Comparison of ENCODE assay signal across 26 cellular contexts in genomic region chr4:159307929-159308328, GRCh38.
DNase-seq lines count a peak whose midpoint lies in the region; ATAC-seq, FAIRE-seq and TF ChIP-seq lines count a peak whose summit lies in the region.
"Had no signal": no experiment of that assay in that cellular context is flagged by ENCODE, and none has a peak within 500 bp of the region (broad histone marks: within the 10 kb centered on the region; RNA-seq: fewer than 3 reads in every experiment).

No MANE protein-coding gene starts in this region.

- H3K4me1 Mint-ChIP-seq in neural progenitor cell: peaks cover 19% of the 10 kb centered on the region

- H3K79me2 ChIP-seq in neural progenitor cell (ENCODE audit: low read depth): peaks cover 3% of the 10 kb centered on the region

- peaks cover 33% of the 10 kb centered on the region for H3K4me1 ChIP-seq in neural progenitor cell
- H3K4me1 ChIP-seq: A549, SJCRH30 had no signal

- TF ChIP-seq CTCF in neural progenitor cell (IDR thresholded peaks at IDR 0.05): no peak

- no peaks in the 10 kb centered on the region for H3K27me3 ChIP-seq in neural progenitor cell
- H3K27me3 ChIP-seq: SJCRH30 had no signal

- H3K27ac Mint-ChIP-seq in neural progenitor cell: no peak overlapping the region
- H3K27ac Mint-ChIP-seq: CD8-positive, alpha-beta memory T cell had no signal

- no peaks in the 10 kb centered on the region for H3K27me3 Mint-ChIP-seq in neural progenitor cell (ENCODE audit: insufficient read depth, low read depth)
- H3K27me3 Mint-ChIP-seq: CD8-positive, alpha-beta memory T cell had no signal

- H3K9me3 Mint-ChIP-seq in neural progenitor cell: peaks cover 7% of the 10 kb centered on the region
- H3K9me3 Mint-ChIP-seq: H9 had no signal

- FAIRE-seq in GM19239 (lab: Jason Lieb, UNC) (peak; percentile 14), HTR-8/SVneo (lab: Jason Lieb, UNC) (peak; percentile 83), RCC 7860 (lab: Jason Lieb, UNC) (no peak)
- FAIRE-seq: A549, G401.6, GM18507, HepG2 had no signal

- no peaks in the 10 kb centered on the region for H3K9me3 ChIP-seq in neural progenitor cell (ENCODE audit: low read depth)
- H3K9me3 ChIP-seq: A549, SJCRH30 had no signal

- ATAC-seq in SK-N-SH treated with all-trans-retinoic acid at 6 μM for 48 hours (peak; percentile 33; the same call in 2 of the 3 replicates), GM21515 (IDR thresholded peaks at IDR 0.05; ENCODE audit: unreplicated experiment) (no peak)
- ATAC-seq: A549, HepG2 had no signal

- peak overlapping the region; percentile 69 for H3K4me2 ChIP-seq in neural progenitor cell
- H3K4me2 ChIP-seq: A549 had no signal

- no peak overlapping the region for H3K4me3 Mint-ChIP-seq in neural progenitor cell
- H3K4me3 Mint-ChIP-seq: CD8-positive, alpha-beta memory T cell; H9 had no signal

- H3K36me3 ChIP-seq in neural progenitor cell: no peaks in the 10 kb centered on the region
- H3K36me3 ChIP-seq: SJCRH30 had no signal

- peaks cover 16% of the 10 kb centered on the region for H3K36me3 Mint-ChIP-seq in neural progenitor cell

- peaks cover 3% of the 10 kb centered on the region for H4K20me1 ChIP-seq in neural progenitor cell (ENCODE audit: low read depth)

- H3K9ac ChIP-seq in neural progenitor cell: no peak overlapping the region

- no peak for DNase-seq in GM19239 (ENCODE audit: insufficient read length, low spot score)
- no peak for DNase-seq in HTR-8/SVneo (ENCODE audit: insufficient read length, low spot score)
- DNase-seq in neural progenitor cell (ENCODE audit: low spot score): no peak
- no peak for DNase-seq in cerebellar cortex (ENCODE audit: low spot score)
- no peak for DNase-seq in RCC 7860 (ENCODE audit: low spot score)
- no peak for DNase-seq in activated gamma-delta T cell (lab: John Stamatoyannopoulos, UW)
- DNase-seq: Calu3; CD8-positive, alpha-beta memory T cell; DMS153; H9; KBM-7; MM.1S; NCI-H1092; NCI-H1436; NCI-H187 treated with DMSO at 0.1 percent for 48 hours; NCI-H2107; NCI-H2227 treated with DMSO at 0.1 percent for 48 hours; NCI-H510A treated with DMSO at 0.1 percent for 48 hours; NCI-H748 treated with DMSO at 0.1 percent for 48 hours; SJCRH30 had no signal

- H3K4me3 ChIP-seq in neural progenitor cell: no peak overlapping the region
- H3K4me3 ChIP-seq: A549, SJCRH30 had no signal

- no peak overlapping the region for H2AFZ ChIP-seq in neural progenitor cell (replicated peaks)

- peaks cover 24% of the 10 kb centered on the region for H3F3A ChIP-seq in neural progenitor cell (ENCODE audit: low read depth)

- H3K27ac ChIP-seq in neural progenitor cell: peak overlapping the region; percentile 98
- H3K27ac ChIP-seq: A549, SJCRH30 had no signal

TF ChIP-seq in SK-N-SH treated with all-trans-retinoic acid at 6 μM for 48 hours, 23 proteins besides CTCF, POLR2A, EP300 and RAD21:
- TF ChIP-seq OSR1 (CRISPR knock-in tag; IDR thresholded peaks at IDR 0.05) (no peak), ESRRG (CRISPR knock-in tag; IDR thresholded peaks at IDR 0.05) (no peak), GLIS3 (CRISPR knock-in tag; IDR thresholded peaks at IDR 0.05) (no peak)
